ENCODE assay signal across 16 cellular contexts in genomic region chr15:84781505-84781904, GRCh38.
"Had no signal": no experiment of that assay in that cellular context is flagged by ENCODE, and none has a peak within 500 bp of the region (broad histone marks: within the 10 kb centered on the region; RNA-seq: fewer than 3 reads in every experiment).

No MANE protein-coding gene starts in this region.

- DNase-seq: activated CD4-positive, alpha-beta T cell treated with anti-CD3 and anti-CD28 coated beads, Interleukin-2, amount 50 U/mL, for 4 hours; activated gamma-delta T cell treated with Interleukin-2 at 50 U/mL for 16 hours; cortex of kidney; effector CD4-positive, alpha-beta T cell; esophagus squamous epithelium; islet precursor cell; mammary epithelial cell; mucosa of descending colon; naive thymus-derived CD4-positive, alpha-beta T cell; stimulated activated CD4-positive, alpha-beta T cell treated with anti-CD3 and anti-CD28 coated beads, Interleukin-15, amount 100 ng/mL, for 24 hours; stimulated activated CD4-positive, alpha-beta T cell treated with anti-CD3 and anti-CD28 coated beads, Interleukin-4, amount 100 ng/mL, for 1 hour; stimulated activated naive B cell treated with anti-CD40 and anti-IgM and Interleukin-4, amounts not matched to agents 10 μg/mL and 1 μg/mL and 100 μg/mL, for 72 hours; transverse colon had no signal

- H3K27me3 ChIP-seq: esophagus squamous epithelium, transverse colon, vagina had no signal

- ATAC-seq: activated CD4-positive, CD25-positive, alpha-beta regulatory T cell treated with anti-CD3 and anti-CD28 coated beads, Interleukin-2, amount 50 U/mL, for 24 hours; mucosa of descending colon; naive thymus-derived CD4-positive, alpha-beta T cell had no signal

- H3K27ac ChIP-seq: esophagus squamous epithelium, parathyroid adenoma, transverse colon, vagina had no signal

- H2AFZ ChIP-seq: parathyroid adenoma had no signal

- H3K9ac ChIP-seq: parathyroid adenoma had no signal

- H3K9me3 ChIP-seq: esophagus squamous epithelium, mucosa of descending colon, transverse colon, vagina had no signal

- H3K4me3 ChIP-seq: esophagus squamous epithelium, mucosa of descending colon, transverse colon, vagina had no signal
